ENCODE assay signal across 22 cellular contexts in genomic region chr1:243465081-243465480, GRCh38.
A peak's percentile ranks its signal among the peaks of the same experiment; 100 is the strongest.
DNase-seq lines count a peak whose midpoint lies in the region; ATAC-seq, FAIRE-seq and TF ChIP-seq lines count a peak whose summit lies in the region.
"Had no signal": no experiment of that assay in that cellular context is flagged by ENCODE, and none has a peak within 500 bp of the region (broad histone marks: within the 10 kb centered on the region; RNA-seq: fewer than 3 reads in every experiment).

No MANE protein-coding gene starts in this region.

- H3K4me1 Mint-ChIP-seq in activated CD4-positive, alpha-beta T cell treated with anti-CD3 and anti-CD28 coated beads for 36 hours = no peaks in the 10 kb centered on the region
- peaks cover 7% of the 10 kb centered on the region for H3K4me1 Mint-ChIP-seq in neural progenitor cell

- H3K27ac ChIP-seq in H1 (ENCODE audit: low read depth, low read length) = no peak overlapping the region
- H3K27ac ChIP-seq in neural progenitor cell = no peak overlapping the region
- H3K27ac ChIP-seq: KMS-11 had no signal

- no peaks in the 10 kb centered on the region for H3K27me3 Mint-ChIP-seq in activated CD4-positive, alpha-beta T cell treated with anti-CD3 and anti-CD28 coated beads for 36 hours
- no peaks in the 10 kb centered on the region for H3K27me3 Mint-ChIP-seq in neural progenitor cell (ENCODE audit: insufficient read depth, low read depth)

- H3K14ac ChIP-seq in H1 (ENCODE audit: insufficient read length) = no peak overlapping the region

- peaks cover 0 to 2% (median 0%) of the 10 kb centered on the region in 4 experiments; a peak in 1 of 7 replicates for H3K4me1 ChIP-seq in H1 (replicated peaks in 1 of 4; ENCODE audit: control insufficient read depth in 3 of 4, insufficient read depth in 4 of 4, low read length in 3 of 4)
- H3K4me1 ChIP-seq in neural progenitor cell = peaks cover 8% of the 10 kb centered on the region

- H3K4ac ChIP-seq in H1 (replicated peaks; ENCODE audit: insufficient read length, low read depth, low read length) = no peak overlapping the region

- H3K79me2 ChIP-seq in H1 (ENCODE audit: control insufficient read depth in 1 of 2, insufficient read depth in 2 of 2, low read length in 2 of 2) (no peaks in the 10 kb centered on the region), neural progenitor cell (ENCODE audit: low read depth) (no peaks in the 10 kb centered on the region)

- POLR2A ChIA-PET in activated CD4-positive, alpha-beta T cell treated with anti-CD3 and anti-CD28 coated beads for 36 hours (lab: Charles Lee) = no interaction called here
- POLR2A ChIA-PET in H1 (lab: Charles Lee; ENCODE audit: partially characterized antibody) = no interaction called here

- H2AFZ ChIP-seq in H1 (ENCODE audit: low read length) (no peak overlapping the region), neural progenitor cell (replicated peaks) (no peak overlapping the region)

- H2AK5ac ChIP-seq in H1 (ENCODE audit: low read depth, low read length) = peak overlapping the region; percentile 33; the same call in 1 of the 2 replicates

- H4K20me1 ChIP-seq in H1 (replicated peaks in 1 of 2; ENCODE audit: control insufficient read depth in 1 of 2, insufficient read depth in 2 of 2, low read length in 2 of 2) = no peaks in the 10 kb centered on the region
- H4K20me1 ChIP-seq in neural progenitor cell (ENCODE audit: low read depth) = no peaks in the 10 kb centered on the region

- CTCF ChIA-PET in activated CD4-positive, alpha-beta T cell treated with anti-CD3 and anti-CD28 coated beads for 36 hours (lab: Charles Lee) = no interaction called here
- CTCF ChIA-PET in H1 (lab: Charles Lee; ENCODE audit: partially characterized antibody) = interaction anchor here (0.6 to 1.9 kb wide), 8 partner anchors 9 to 661 kb away, joined by 3 to 5 read pairs (median 4); no protein-coding TSS in a partner anchor

- peak overlapping the region; percentile 37 for H3K27ac Mint-ChIP-seq in activated CD4-positive, alpha-beta T cell treated with anti-CD3 and anti-CD28 coated beads for 36 hours
- H3K27ac Mint-ChIP-seq in neural progenitor cell = peak overlapping the region; percentile 69

- no peak overlapping the region for H4K8ac ChIP-seq in H1 (ENCODE audit: extremely low read depth, insufficient read depth, low read length)

- intact Hi-C loops in activated CD4-positive, alpha-beta T cell treated with anti-CD3 and anti-CD28 coated beads for 36 hours (cut with DNase I, micrococcal nuclease) = no loop called here

- no peak overlapping the region for H3K23ac ChIP-seq in H1 (ENCODE audit: insufficient read length)

- H3F3A ChIP-seq in neural progenitor cell (ENCODE audit: low read depth) = peaks cover 2% of the 10 kb centered on the region

- no peak overlapping the region for H3K4me3 Mint-ChIP-seq in activated CD4-positive, alpha-beta T cell treated with anti-CD3 and anti-CD28 coated beads for 36 hours
- H3K4me3 Mint-ChIP-seq in neural progenitor cell = no peak overlapping the region

- no peak overlapping the region for H4K5ac ChIP-seq in H1 (ENCODE audit: insufficient read length, low read depth, low read length)

- H3K27me3 ChIP-seq in H1 (replicated peaks in 1 of 4; ENCODE audit: control insufficient read depth in 3 of 4, extremely low read depth in 1 of 4, insufficient read depth in 3 of 4, low read length in 3 of 4) (no peaks in the 10 kb centered on the region), neural progenitor cell (no peaks in the 10 kb centered on the region)

- H3K36me3 Mint-ChIP-seq in activated CD4-positive, alpha-beta T cell treated with anti-CD3 and anti-CD28 coated beads for 36 hours (ENCODE audit: low read depth) = peaks cover 3% of the 10 kb centered on the region
- peaks cover 3% of the 10 kb centered on the region for H3K36me3 Mint-ChIP-seq in neural progenitor cell

- no peak overlapping the region for H2BK20ac ChIP-seq in H1 (ENCODE audit: low read length)

- H3K36me3 ChIP-seq in H1 (ENCODE audit: control insufficient read depth in 2 of 4, insufficient read depth in 4 of 4, low read length in 3 of 4) (no peaks in the 10 kb centered on the region), neural progenitor cell (no peaks in the 10 kb centered on the region)

- 93% methylated on average over 5 of the region's 5 CpGs; no CpG with 5 or more reads in 1 of the 2 experiments for WGBS in H1 (ENCODE audit: extremely low coverage in 1 of 2, insufficient coverage in 1 of 2, insufficient read length in 1 of 2, insufficient replicate concordance in 2 of 2, low coverage in 1 of 2, low lambda C conversion rate in 2 of 2, missing lambda C conversion rate in 1 of 2), 2 experiments

- TF ChIP-seq RAD21 in H1 (IDR thresholded peaks at IDR 0.05 in 1 of 2, conservative IDR thresholded peaks at IDR 0.05 in 1 of 2; ENCODE audit: low read depth in 2 of 2, low read length in 2 of 2) = no peak

- TF ChIP-seq CTCF in H1 (IDR thresholded peaks at IDR 0.05; ENCODE audit: control extremely low read depth in 1 of 3, insufficient read depth in 1 of 3, low read depth in 1 of 3, low read length in 3 of 3) = no peak
- TF ChIP-seq CTCF in neural progenitor cell (IDR thresholded peaks at IDR 0.05) = no peak

- no peak for FAIRE-seq in H1 (lab: Jason Lieb, UNC)
- FAIRE-seq: D721Med had no signal

- H3K4me2 ChIP-seq in H1 (ENCODE audit: insufficient read depth in 1 of 2, low read depth in 2 of 2, low read length in 2 of 2) (no peak overlapping the region), neural progenitor cell (no peak overlapping the region)
- H3K4me2 ChIP-seq: KMS-11 had no signal

- H3K56ac ChIP-seq in H1 (replicated peaks; ENCODE audit: insufficient read length, low read depth, low read length) = no peak overlapping the region

- H2BK12ac ChIP-seq in H1 (ENCODE audit: low read depth, low read length) = no peak overlapping the region

- DNase-seq in activated CD4-positive, alpha-beta T cell treated with anti-CD3 and anti-CD28 coated beads for 36 hours = no peak
- DNase-seq in activated CD4-positive, alpha-beta T cell treated with anti-CD3 and anti-CD28 coated beads, Interleukin-2, amount 50 U/mL, for 48 hours = no peak
- DNase-seq in H1 (ENCODE audit: low read depth in 1 of 2, low spot score in 2 of 2) (no peak), neural progenitor cell (ENCODE audit: low spot score) (no peak), C1 segment of cervical spinal cord (lab: John Stamatoyannopoulos, UW) (no peak), NCI-H2196 treated with DMSO at 0.1 percent for 48 hours (lab: John Stamatoyannopoulos, UW; ENCODE audit: unreplicated experiment) (no peak), DMS 273 treated with DMSO at 0.1 percent for 48 hours (lab: John Stamatoyannopoulos, UW) (no peak)
- DNase-seq: 8988T, AML-193, DMS79, H7, NCI-H1105, NCI-H146, NCI-H2029, NCI-H345, NCI-H524 treated with DMSO at 0.1 percent for 48 hours, OCI-M1, Right ventricle myocardium superior, SW 1271 had no signal

- no peak overlapping the region for H3K18ac ChIP-seq in H1 (ENCODE audit: extremely low read depth, low read length)

- no peaks in the 10 kb centered on the region for H3K79me1 ChIP-seq in H1 (ENCODE audit: low read depth, low read length)

- no peak overlapping the region for H2BK5ac ChIP-seq in H1 (ENCODE audit: low read depth, low read length)

- no peak for ATAC-seq in activated CD4-positive, alpha-beta T cell treated with anti-CD3 and anti-CD28 coated beads for 36 hours
- no peak for ATAC-seq in HG02840 (IDR thresholded peaks at IDR 0.05; ENCODE audit: low FRiP score, unreplicated experiment)

- H3K9ac ChIP-seq in H1 (replicated peaks in 1 of 4; ENCODE audit: extremely low read depth in 1 of 4, low read depth in 3 of 4, low read length in 3 of 4) = no peak overlapping the region
- H3K9ac ChIP-seq in neural progenitor cell = no peak overlapping the region
- H3K9ac ChIP-seq: KMS-11 had no signal

- no peak for TF ChIP-seq EP300 in H1 (IDR thresholded peaks at IDR 0.05; ENCODE audit: borderline replicate concordance in 1 of 2, low read depth in 2 of 2, low read length in 2 of 2)

- H3K4me3 ChIP-seq in H1 (ENCODE audit: extremely low read depth in 1 of 4, insufficient read depth in 2 of 4, low read depth in 3 of 4, low read length in 4 of 4) (no peak overlapping the region), neural progenitor cell (no peak overlapping the region)

- H2BK15ac ChIP-seq in H1 (ENCODE audit: low read length) = no peak overlapping the region

- H3K9me3 Mint-ChIP-seq in activated CD4-positive, alpha-beta T cell treated with anti-CD3 and anti-CD28 coated beads for 36 hours (ENCODE audit: low read depth) = no peaks in the 10 kb centered on the region
- H3K9me3 Mint-ChIP-seq in neural progenitor cell = no peaks in the 10 kb centered on the region

- H4K91ac ChIP-seq in H1 (replicated peaks; ENCODE audit: insufficient read length, low read length) = no peak overlapping the region

- H3K9me3 ChIP-seq in H1 (ENCODE audit: insufficient read depth in 2 of 2, low read depth in 1 of 2, low read length in 1 of 2) = no peaks in the 10 kb centered on the region
- H3K9me3 ChIP-seq in neural progenitor cell (ENCODE audit: low read depth) = no peaks in the 10 kb centered on the region

- H3K23me2 ChIP-seq in H1 (ENCODE audit: low read depth, low read length) = no peaks in the 10 kb centered on the region

- TF ChIP-seq POLR2A in H1 (IDR thresholded peaks at IDR 0.05; ENCODE audit: control extremely low read depth in 1 of 2, low read depth in 2 of 2, low read length in 2 of 2) = no peak

- no peak overlapping the region for H2BK120ac ChIP-seq in H1 (replicated peaks; ENCODE audit: low read depth, low read length)

TF ChIP-seq in H1, 55 proteins besides CTCF, POLR2A, EP300 and RAD21 (continues in another document):
- TF ChIP-seq CBX5 (IDR thresholded peaks at IDR 0.05; ENCODE audit: low read depth, low read length) (no peak), CTBP2 (IDR thresholded peaks at IDR 0.05; ENCODE audit: borderline replicate concordance, insufficient read depth, insufficient read length, low read length) (no peak), NRF1 (IDR thresholded peaks at IDR 0.05; ENCODE audit: low read depth, low read length) (no peak), FOSL1 (IDR thresholded peaks at IDR 0.05; ENCODE audit: insufficient read depth, low read depth, low read length) (no peak), BRCA1 (IDR thresholded peaks at IDR 0.05; ENCODE audit: low read depth, low read length) (no peak), SP2 (IDR thresholded peaks at IDR 0.05; ENCODE audit: low read length) (no peak), SAP30 (IDR thresholded peaks at IDR 0.05; ENCODE audit: insufficient read depth, insufficient replicate concordance, low read length) (no peak)
- TF ChIP-seq, protein P1, sequence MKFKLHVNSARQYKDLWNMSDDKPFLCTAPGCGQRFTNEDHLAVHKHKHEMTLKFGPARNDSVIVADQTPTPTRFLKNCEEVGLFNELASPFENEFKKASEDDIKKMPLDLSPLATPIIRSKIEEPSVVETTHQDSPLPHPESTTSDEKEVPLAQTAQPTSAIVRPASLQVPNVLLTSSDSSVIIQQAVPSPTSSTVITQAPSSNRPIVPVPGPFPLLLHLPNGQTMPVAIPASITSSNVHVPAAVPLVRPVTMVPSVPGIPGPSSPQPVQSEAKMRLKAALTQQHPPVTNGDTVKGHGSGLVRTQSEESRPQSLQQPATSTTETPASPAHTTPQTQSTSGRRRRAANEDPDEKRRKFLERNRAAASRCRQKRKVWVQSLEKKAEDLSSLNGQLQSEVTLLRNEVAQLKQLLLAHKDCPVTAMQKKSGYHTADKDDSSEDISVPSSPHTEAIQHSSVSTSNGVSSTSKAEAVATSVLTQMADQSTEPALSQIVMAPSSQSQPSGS (IDR thresholded peaks at IDR 0.05; ENCODE audit: low read length) = no peak
